Comparison of ENCODE assay signal across 32 cellular contexts in genomic region chr3:71958533-71958932, GRCh38.
DNase-seq lines count a peak whose midpoint lies in the region; ATAC-seq and TF ChIP-seq lines count a peak whose summit lies in the region.
"Had no signal": no experiment of that assay in that cellular context is flagged by ENCODE, and none has a peak within 500 bp of the region (broad histone marks: within the 10 kb centered on the region; RNA-seq: fewer than 3 reads in every experiment).

No MANE protein-coding gene starts in this region.

- H3K4me1 ChIP-seq in GM23248 (ENCODE audit: insufficient read depth), result peaks cover 9% of the 10 kb centered on the region
- H3K4me1 ChIP-seq: thyroid gland, uterus had no signal

- no peak for TF ChIP-seq CTCF in GM12865 (IDR thresholded peaks at IDR 0.05; ENCODE audit: insufficient read depth, low read depth, low read length, missing control alignments)

- peaks cover 4% of the 10 kb centered on the region for H3K27me3 Mint-ChIP-seq in activated CD4-positive, alpha-beta memory T cell treated with anti-CD3 and anti-CD28 coated beads for 36 hours
- no peaks in the 10 kb centered on the region for H3K27me3 Mint-ChIP-seq in activated CD4-positive, alpha-beta memory T cell treated with anti-CD3 and anti-CD28 coated beads, Interleukin-2, amount 10 ng/mL, durations not matched to agents 7 days and 5 days
- no peaks in the 10 kb centered on the region for H3K27me3 Mint-ChIP-seq in T-helper 1 cell treated with Interleukin-12 subunit alpha and Interleukin-12 subunit beta and Interleukin-4 antibody, amounts not matched to agents 30 μg/mL and 1 μg/mL, for 36 hours (ENCODE audit: low read depth)
- H3K27me3 Mint-ChIP-seq: brain; CD4-positive, alpha-beta memory T cell had no signal

- H2AFZ ChIP-seq in GM23248, result no peak overlapping the region

- H3K4me1 Mint-ChIP-seq in activated CD4-positive, alpha-beta memory T cell treated with anti-CD3 and anti-CD28 coated beads for 36 hours (ENCODE audit: low read depth), result peaks cover 32% of the 10 kb centered on the region
- H3K4me1 Mint-ChIP-seq in activated CD4-positive, alpha-beta memory T cell treated with anti-CD3 and anti-CD28 coated beads, Interleukin-2, amount 10 ng/mL, durations not matched to agents 7 days and 5 days, result peaks cover 42% of the 10 kb centered on the region
- peaks cover 24% of the 10 kb centered on the region for H3K4me1 Mint-ChIP-seq in T-helper 1 cell treated with Interleukin-12 subunit alpha and Interleukin-12 subunit beta and Interleukin-4 antibody, amounts not matched to agents 30 μg/mL and 1 μg/mL, for 36 hours (ENCODE audit: low read depth)

- H3K9me2 ChIP-seq in GM23248 (ENCODE audit: insufficient read depth), result no peaks in the 10 kb centered on the region

- H3K9me3 ChIP-seq in GM23248 (ENCODE audit: low read depth), result no peaks in the 10 kb centered on the region
- H3K9me3 ChIP-seq: left ventricle myocardium inferior, right atrium auricular region, SJSA1, thyroid gland, uterus had no signal

- H3K4me2 ChIP-seq in GM23248 (ENCODE audit: unreplicated experiment), result no peak overlapping the region

- no peak overlapping the region for H3K4me3 ChIP-seq in GM12865 (ENCODE audit: low read depth, low read length)
- H3K4me3 ChIP-seq in GM23248, result no peak overlapping the region
- H3K4me3 ChIP-seq: K562, left ventricle myocardium inferior, right atrium auricular region, SJSA1, thyroid gland, uterus had no signal

- 78 to 79% methylated on average over 2 of the region's 2 CpGs for WGBS in GM23248 (ENCODE audit: low coverage in 1 of 2, low lambda C conversion rate in 2 of 2, missing lambda C conversion rate in 2 of 2), 2 experiments

- H4K20me1 ChIP-seq in GM23248 (ENCODE audit: insufficient read depth), result no peaks in the 10 kb centered on the region

- H3K27me3 ChIP-seq in GM23248 (replicated peaks; ENCODE audit: insufficient read depth), result no peaks in the 10 kb centered on the region
- H3K27me3 ChIP-seq: right atrium auricular region, SJSA1, thyroid gland, uterus had no signal

- peak; percentile 45 for DNase-seq in activated CD4-positive, alpha-beta memory T cell treated with anti-CD3 and anti-CD28 coated beads for 36 hours
- DNase-seq in activated CD4-positive, alpha-beta memory T cell treated with anti-CD3 and anti-CD28 coated beads, Interleukin-2, amount 10 ng/mL, durations not matched to agents 7 days and 5 days, result no peak
- peak; percentile 76 for DNase-seq in GM12865 (ENCODE audit: low read depth)
- no peak for DNase-seq in cortex of kidney (lab: John Stamatoyannopoulos, UW)
- DNase-seq in GM23248, result no peak
- no peak for DNase-seq in NCI-H2171 (lab: John Stamatoyannopoulos, UW)
- DNase-seq: activated naive CD4-positive, alpha-beta T cell treated with anti-CD3 and anti-CD28 coated beads, Interleukin-2, amount 50 U/mL, for 16 hours; amniotic stem cell; CD4-positive, alpha-beta memory T cell; cerebellar nuclear complex; foreskin fibroblast; H7; head of caudate nucleus; left ventricle myocardium inferior; mesenchymal stem cell; NCI-H1105 treated with DMSO at 0.1 percent for 48 hours; NCI-H1930; NCI-H510A treated with DMSO at 0.1 percent for 48 hours; RPMI8226; small intestine; stimulated activated CD8-positive, alpha-beta memory T cell treated with anti-CD3 and anti-CD28 coated beads, Interleukin-4, amount 100 ng/mL, for 48 hours; thyroid gland; uterus; WERI-Rb-1 had no signal

- no peaks in the 10 kb centered on the region for H3K36me3 Mint-ChIP-seq in activated CD4-positive, alpha-beta memory T cell treated with anti-CD3 and anti-CD28 coated beads for 36 hours
- no peaks in the 10 kb centered on the region for H3K36me3 Mint-ChIP-seq in activated CD4-positive, alpha-beta memory T cell treated with anti-CD3 and anti-CD28 coated beads, Interleukin-2, amount 10 ng/mL, durations not matched to agents 7 days and 5 days (ENCODE audit: low read depth)
- no peaks in the 10 kb centered on the region for H3K36me3 Mint-ChIP-seq in T-helper 1 cell treated with Interleukin-12 subunit alpha and Interleukin-12 subunit beta and Interleukin-4 antibody, amounts not matched to agents 30 μg/mL and 1 μg/mL, for 36 hours (ENCODE audit: low read depth)
- H3K36me3 Mint-ChIP-seq: brain; CD4-positive, alpha-beta memory T cell had no signal

- H3F3A ChIP-seq in GM23248 (ENCODE audit: insufficient read depth), result no peaks in the 10 kb centered on the region

- ATAC-seq in GM19351 (IDR thresholded peaks at IDR 0.05; ENCODE audit: unreplicated experiment), result peak; percentile 58
- ATAC-seq: esophagus mucosa, K562 had no signal

- H3K36me3 ChIP-seq in GM23248 (ENCODE audit: low read depth), result no peaks in the 10 kb centered on the region
- H3K36me3 ChIP-seq: left ventricle myocardium inferior, right atrium auricular region, SJSA1, thyroid gland, uterus, WERI-Rb-1 had no signal

- H3K4me3 Mint-ChIP-seq in activated CD4-positive, alpha-beta memory T cell treated with anti-CD3 and anti-CD28 coated beads for 36 hours, result no peak overlapping the region
- no peak overlapping the region for H3K4me3 Mint-ChIP-seq in activated CD4-positive, alpha-beta memory T cell treated with anti-CD3 and anti-CD28 coated beads, Interleukin-2, amount 10 ng/mL, durations not matched to agents 7 days and 5 days
- no peak overlapping the region for H3K4me3 Mint-ChIP-seq in T-helper 1 cell treated with Interleukin-12 subunit alpha and Interleukin-12 subunit beta and Interleukin-4 antibody, amounts not matched to agents 30 μg/mL and 1 μg/mL, for 36 hours
- H3K4me3 Mint-ChIP-seq: B cell; brain; CD4-positive, alpha-beta memory T cell had no signal

- H3K9ac ChIP-seq in GM23248, result no peak overlapping the region

- in situ Hi-C loops in GM23248 (cut with MboI), result loop anchor here (10.0 kb wide), 2 partner anchors 306 to 866 kb away; no protein-coding TSS in a partner anchor

- CTCF ChIA-PET in activated CD4-positive, alpha-beta memory T cell treated with anti-CD3 and anti-CD28 coated beads for 36 hours (lab: Charles Lee), result no interaction called here
- CTCF ChIA-PET in activated CD4-positive, alpha-beta memory T cell treated with anti-CD3 and anti-CD28 coated beads, Interleukin-2, amount 10 ng/mL, durations not matched to agents 7 days and 5 days (lab: Charles Lee), result interaction anchor here (1.3 kb wide), 1 partner anchor 26 kb away, joined by 3 read pairs; no protein-coding TSS in a partner anchor

- no peaks in the 10 kb centered on the region for H3K79me2 ChIP-seq in GM23248 (ENCODE audit: insufficient read depth)

- H3K27ac ChIP-seq in GM23248, result no peak overlapping the region
- H3K27ac ChIP-seq: left ventricle myocardium inferior, right atrium auricular region, SJSA1, thyroid gland, uterus, WERI-Rb-1 had no signal

- intact Hi-C loops in activated CD4-positive, alpha-beta memory T cell treated with anti-CD3 and anti-CD28 coated beads for 36 hours (cut with micrococcal nuclease), result loop anchor here (1.0 to 10.0 kb wide), 3 partner anchors 142 to 864 kb away; no protein-coding TSS in a partner anchor

- H3K27ac Mint-ChIP-seq in activated CD4-positive, alpha-beta memory T cell treated with anti-CD3 and anti-CD28 coated beads for 36 hours, result no peak overlapping the region
- no peak overlapping the region for H3K27ac Mint-ChIP-seq in activated CD4-positive, alpha-beta memory T cell treated with anti-CD3 and anti-CD28 coated beads, Interleukin-2, amount 10 ng/mL, durations not matched to agents 7 days and 5 days
- peak overlapping the region; percentile 8 for H3K27ac Mint-ChIP-seq in T-helper 1 cell treated with Interleukin-12 subunit alpha and Interleukin-12 subunit beta and Interleukin-4 antibody, amounts not matched to agents 30 μg/mL and 1 μg/mL, for 36 hours
- H3K27ac Mint-ChIP-seq: B cell, brain had no signal

- H3K9me3 Mint-ChIP-seq in activated CD4-positive, alpha-beta memory T cell treated with anti-CD3 and anti-CD28 coated beads for 36 hours, result no peaks in the 10 kb centered on the region
- H3K9me3 Mint-ChIP-seq in activated CD4-positive, alpha-beta memory T cell treated with anti-CD3 and anti-CD28 coated beads, Interleukin-2, amount 10 ng/mL, durations not matched to agents 7 days and 5 days, result no peaks in the 10 kb centered on the region
- no peaks in the 10 kb centered on the region for H3K9me3 Mint-ChIP-seq in T-helper 1 cell treated with Interleukin-12 subunit alpha and Interleukin-12 subunit beta and Interleukin-4 antibody, amounts not matched to agents 30 μg/mL and 1 μg/mL, for 36 hours
- H3K9me3 Mint-ChIP-seq: CD4-positive, alpha-beta memory T cell had no signal

- POLR2A ChIA-PET in activated CD4-positive, alpha-beta memory T cell treated with anti-CD3 and anti-CD28 coated beads for 36 hours (lab: Charles Lee), result interaction anchor here (1.5 kb wide), 1 partner anchor 19 kb away, joined by 8 read pairs; no protein-coding TSS in a partner anchor
- POLR2A ChIA-PET in activated CD4-positive, alpha-beta memory T cell treated with anti-CD3 and anti-CD28 coated beads, Interleukin-2, amount 10 ng/mL, durations not matched to agents 7 days and 5 days (lab: Charles Lee), result no interaction called here

Comparison
In these comparisons a context has a peak if more than half of its experiments do, and no peak if none do; other contexts are left out.
1. DNase-seq: peak in activated CD4-positive, alpha-beta memory T cell treated with anti-CD3 and anti-CD28 coated beads for 36 hours (single experiment) and GM12865 (single experiment); none in activated CD4-positive, alpha-beta memory T cell treated with anti-CD3 and anti-CD28 coated beads, Interleukin-2, amount 10 ng/mL, durations not matched to agents 7 days and 5 days (single experiment), cortex of kidney (single experiment), GM23248 (single experiment) and NCI-H2171 (single experiment).